ENCODE assay signal across 1 cellular context in genomic region chr16:1429026-1429425, GRCh38.
TF ChIP-seq lines count a peak whose summit lies in the region.

No MANE protein-coding gene starts in this region.

TF ChIP-seq in H1, 55 proteins besides CTCF, POLR2A, EP300 and RAD21:
- TF ChIP-seq CBX5 (IDR thresholded peaks at IDR 0.05; ENCODE audit: low read depth, low read length) (no peak), MAFK (IDR thresholded peaks at IDR 0.05; ENCODE audit: low read depth, low read length) (no peak), NANOG (IDR thresholded peaks at IDR 0.05; ENCODE audit: insufficient read depth, low read depth, low read length, poor library complexity, severe bottlenecking) (no peak), E2F6 (IDR thresholded peaks at IDR 0.05) (no peak), SAP30 (IDR thresholded peaks at IDR 0.05; ENCODE audit: insufficient read depth, insufficient replicate concordance, low read length) (no peak), EGR1 (IDR thresholded peaks at IDR 0.05; ENCODE audit: borderline replicate concordance, low read depth, low read length) (no peak)
